In genomic region chr20:50367104-50367674, GRCh38 we compare ENCODE assay signal across 1 cellular context.
TF ChIP-seq lines count a peak whose summit lies in the region.

No MANE protein-coding gene starts in this region.

TF ChIP-seq in HCT116, 20 proteins besides CTCF, POLR2A, EP300 and RAD21 (continued from another document):
- TF ChIP-seq MAX (IDR thresholded peaks at IDR 0.05): no peak
- no peak for TF ChIP-seq CBX3 (IDR thresholded peaks at IDR 0.05; ENCODE audit: low read depth)
- no peak for TF ChIP-seq ZNF274 (IDR thresholded peaks at IDR 0.05; ENCODE audit: low read depth, low read length)
- no peak for TF ChIP-seq SP1 (IDR thresholded peaks at IDR 0.05; ENCODE audit: low read depth)
- no peak for TF ChIP-seq YY1 (IDR thresholded peaks at IDR 0.05; ENCODE audit: extremely low read depth, insufficient replicate concordance, low read depth, low read length)
- TF ChIP-seq REST (IDR thresholded peaks at IDR 0.05; ENCODE audit: low read depth): no peak
- TF ChIP-seq EGR1 (IDR thresholded peaks at IDR 0.05; ENCODE audit: low read depth): no peak
- TF ChIP-seq CEBPB (IDR thresholded peaks at IDR 0.05; ENCODE audit: low read depth): no peak
